ENCODE assay signal across 11 cellular contexts in the genomic region with DNA sequence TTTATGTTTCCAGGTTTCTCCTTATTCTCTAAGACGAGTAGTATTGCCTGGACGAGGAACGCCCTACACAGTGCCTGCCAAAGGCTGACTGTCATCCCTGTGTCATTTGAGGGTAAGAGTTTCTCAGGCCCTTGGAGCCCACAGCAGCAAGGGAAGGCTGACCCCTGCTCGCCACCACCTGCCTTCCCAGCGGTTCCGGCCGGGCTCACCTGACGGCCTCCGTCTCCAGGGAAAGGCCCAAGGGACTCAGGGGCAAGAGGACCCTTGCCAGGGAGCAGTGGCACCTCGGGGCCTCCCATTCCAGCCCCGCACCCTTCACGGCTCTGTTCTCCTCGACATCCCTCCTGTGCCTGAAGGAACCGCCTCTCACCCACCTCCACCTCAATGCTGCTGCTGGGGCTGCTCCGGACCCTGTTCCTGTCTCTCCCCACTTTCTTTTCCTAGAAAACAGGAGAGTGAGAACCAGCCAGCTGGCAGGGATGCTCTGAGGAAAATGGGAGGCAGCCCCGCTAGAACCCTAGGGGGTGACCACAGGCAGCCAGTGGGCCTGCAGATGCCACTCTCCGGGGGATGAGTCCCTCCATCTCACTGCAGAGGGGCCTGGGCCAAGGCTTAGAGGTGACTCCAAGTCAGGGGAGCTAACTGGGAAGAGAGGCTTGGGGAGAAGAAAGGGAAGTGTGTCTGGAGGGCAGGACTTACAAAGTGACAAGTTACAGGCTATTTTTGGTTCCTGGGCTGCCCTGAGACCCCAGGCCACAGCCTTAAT. TPM values are rescaled to one million over a fixed set of nuclear protein-coding genes. Genes with fewer than 3 reads are reported as not detected.
A peak's percentile ranks its signal among the peaks of the same experiment; 100 is the strongest.
DNase-seq lines count a peak whose midpoint lies in the region; ATAC-seq and TF ChIP-seq lines count a peak whose summit lies in the region.
"Had no signal": no experiment of that assay in that cellular context is flagged by ENCODE, and none has a peak within 500 bp of the region (broad histone marks: within the 10 kb centered on the region; RNA-seq: fewer than 3 reads in every experiment).

No MANE protein-coding gene starts in this region.

- peaks cover 24% of the 10 kb centered on the region for H3K36me3 ChIP-seq in muscle layer of colon (ENCODE audit: insufficient read depth, low read length)
- H3K36me3 ChIP-seq in transverse colon: no peaks in the 10 kb centered on the region

- H3K9me3 ChIP-seq in muscle layer of colon (ENCODE audit: low read length) (no peaks in the 10 kb centered on the region), transverse colon (no peaks in the 10 kb centered on the region)

- H3K4me3 ChIP-seq in muscle layer of colon (ENCODE audit: low read depth in 1 of 2, low read length in 2 of 2) (peak overlapping the region; percentile 88 to 95), transverse colon (peak overlapping the region; percentile 42 to 77 (median 69))

- H3K36me3 Mint-ChIP-seq in activated T-cell treated with anti-CD3 and anti-CD28 coated beads, Interleukin-2, amount 50 U/mL, for 72 hours (ENCODE audit: insufficient read depth in 2 of 2): no peaks in the 10 kb centered on the region
- no peaks in the 10 kb centered on the region for H3K36me3 Mint-ChIP-seq in effector memory CD8-positive, alpha-beta T cell (ENCODE audit: insufficient read depth)
- no peaks in the 10 kb centered on the region for H3K36me3 Mint-ChIP-seq in progenitor cell of endocrine pancreas (ENCODE audit: insufficient read depth)

- in situ Hi-C loops in transverse colon (cut with MboI; ENCODE audit: low pct_ligation_motif_present in 1 of 4, low pct_unique_long_range_greater_than_20kb in 1 of 4, low sequenced_read_pairs in 3 of 4): no loop called here

- peaks cover 70% of the 10 kb centered on the region for H3K27me3 Mint-ChIP-seq in activated T-cell treated with anti-CD3 and anti-CD28 coated beads, Interleukin-2, amount 50 U/mL, for 72 hours (ENCODE audit: low read depth)
- H3K27me3 Mint-ChIP-seq in effector memory CD8-positive, alpha-beta T cell: peaks cover 79% of the 10 kb centered on the region in 2 donors
- peaks cover 77% of the 10 kb centered on the region for H3K27me3 Mint-ChIP-seq in progenitor cell of endocrine pancreas

- no peak for TF ChIP-seq POLR2A in transverse colon (IDR thresholded peaks at IDR 0.05)

- H3K27ac Mint-ChIP-seq in activated T-cell treated with anti-CD3 and anti-CD28 coated beads, Interleukin-2, amount 50 U/mL, for 72 hours: no peak overlapping the region
- H3K27ac Mint-ChIP-seq in effector memory CD8-positive, alpha-beta T cell: no peak overlapping the region
- no peak overlapping the region for H3K27ac Mint-ChIP-seq in progenitor cell of endocrine pancreas

- TF ChIP-seq EP300 in transverse colon (IDR thresholded peaks at IDR 0.05; ENCODE audit: low read depth): no peak

- no peak for TF ChIP-seq CTCF in transverse colon (IDR thresholded peaks at IDR 0.05)
- TF ChIP-seq CTCF in progenitor cell of endocrine pancreas (IDR thresholded peaks at IDR 0.05; ENCODE audit: unreplicated experiment): no peak

- H3K27me3 ChIP-seq in muscle layer of colon (ENCODE audit: control insufficient read depth in 1 of 2, insufficient read depth in 2 of 2, low read length in 2 of 2) (no peaks in the 10 kb centered on the region), transverse colon (peaks cover 65% of the 10 kb centered on the region)

- H3K4me3 Mint-ChIP-seq in activated T-cell treated with anti-CD3 and anti-CD28 coated beads, Interleukin-2, amount 50 U/mL, for 72 hours: peak overlapping the region; percentile 19 to 82
- H3K4me3 Mint-ChIP-seq in effector memory CD8-positive, alpha-beta T cell: peak overlapping the region; percentile 82 to 86
- no peak overlapping the region for H3K4me3 Mint-ChIP-seq in progenitor cell of endocrine pancreas (ENCODE audit: low read depth)

- H3K27ac ChIP-seq in muscle layer of colon (ENCODE audit: low read depth, low read length) (peak overlapping the region; percentile 94), transverse colon (peak overlapping the region; percentile 84 to 95 (median 86))

- peaks cover 6% of the 10 kb centered on the region for H3K4me1 Mint-ChIP-seq in activated T-cell treated with anti-CD3 and anti-CD28 coated beads, Interleukin-2, amount 50 U/mL, for 72 hours (ENCODE audit: low read depth)
- H3K4me1 Mint-ChIP-seq in effector memory CD8-positive, alpha-beta T cell (ENCODE audit: low read depth in 2 of 2): peaks cover 5 to 9% of the 10 kb centered on the region in 2 donors
- H3K4me1 Mint-ChIP-seq in progenitor cell of endocrine pancreas (ENCODE audit: low read depth): peaks cover 10% of the 10 kb centered on the region

- peak overlapping the region; percentile 100 for H3K9ac ChIP-seq in muscle layer of colon (ENCODE audit: low read length)

- ATAC-seq in activated T-cell treated with anti-CD3 and anti-CD28 coated beads, Interleukin-2, amount 50 U/mL, for 72 hours (replicated peaks in 1 of 2): no peak
- no peak for ATAC-seq in effector memory CD8-positive, alpha-beta T cell (replicated peaks)
- no peak for ATAC-seq in GM18868 (IDR thresholded peaks at IDR 0.05; ENCODE audit: unreplicated experiment)

- DNase-seq in activated T-cell treated with anti-CD3 and anti-CD28 coated beads, Interleukin-2, amount 50 U/mL, for 72 hours: no peak
- no peak for DNase-seq in activated T-cell treated with anti-CD3 and anti-CD28 coated beads, Interleukin-2, amount 50 U/mL, for 48 hours
- no peak for DNase-seq in effector memory CD8-positive, alpha-beta T cell
- DNase-seq in transverse colon: no peak
- DNase-seq in DMS79 (lab: John Stamatoyannopoulos, UW): no peak
- no peak for DNase-seq in progenitor cell of endocrine pancreas (ENCODE audit: low spot score, unreplicated experiment)
- DNase-seq: NCI-H1930, SHP77 had no signal

- H3K4me1 ChIP-seq in muscle layer of colon (ENCODE audit: insufficient read depth, low read length) (peaks cover 49% of the 10 kb centered on the region), transverse colon (peaks cover 5 to 25% (median 18%) of the 10 kb centered on the region in 4 donors)

- 67 to 74% methylated on average over 1 to 17 of the region's 17 CpGs for WGBS in transverse colon (ENCODE audit: low coverage in 1 of 2), 2 donors

- intact Hi-C loops in transverse colon (cut with DNase I; ENCODE audit: low total_unique reads): loop anchor here (2.0 kb wide), 1 partner anchor 19 kb away; no protein-coding TSS in a partner anchor

- no peaks in the 10 kb centered on the region for H3K9me3 Mint-ChIP-seq in activated T-cell treated with anti-CD3 and anti-CD28 coated beads, Interleukin-2, amount 50 U/mL, for 72 hours
- H3K9me3 Mint-ChIP-seq in effector memory CD8-positive, alpha-beta T cell: no peaks in the 10 kb centered on the region
- no peaks in the 10 kb centered on the region for H3K9me3 Mint-ChIP-seq in progenitor cell of endocrine pancreas (ENCODE audit: low read depth)

RNA-seq across cellular contexts. Expression of gene LIMS2, which starts 1.8 kb away (rescaled TPM):
- 10 to 100 TPM in 1 of 2 donors, 1 to 10 TPM in 1; 6.4 to 10.3 TPM for total RNA-seq in activated T-cell treated with anti-CD3 and anti-CD28 coated beads, Interleukin-2, amount 50 U/mL, for 72 hours
- total RNA-seq in transverse colon (100 to 1,000 TPM in 2 of 4 donors, 10 to 100 TPM in 2; 34.5 to 198 (median 91.3) TPM), progenitor cell of endocrine pancreas (6.1 and 6.2 TPM in 2 replicates)

RNA-seq across cellular contexts. Expression of gene GPR17, which starts 27.5 kb away (rescaled TPM):
- not detected for total RNA-seq in activated T-cell treated with anti-CD3 and anti-CD28 coated beads, Interleukin-2, amount 50 U/mL, for 72 hours
- total RNA-seq in transverse colon (under 1 TPM in 1 of 4 donors, not detected in 3; 0.14 TPM), progenitor cell of endocrine pancreas (not detected in 2 replicates)
- total RNA-seq: mononuclear cell had no signal

RNA-seq across cellular contexts. Expression of gene SFT2D3, which starts 27.8 kb away (rescaled TPM):
- total RNA-seq in activated T-cell treated with anti-CD3 and anti-CD28 coated beads, Interleukin-2, amount 50 U/mL, for 72 hours: 1 to 10 TPM; 3.7 to 4.7 TPM
- total RNA-seq in transverse colon (10 to 100 TPM in 1 of 4 donors, 1 to 10 TPM in 3; 6.8 to 13.7 (median 8.3) TPM), progenitor cell of endocrine pancreas (13.7 and 15.3 TPM in 2 replicates)
